In the genomic region with DNA sequence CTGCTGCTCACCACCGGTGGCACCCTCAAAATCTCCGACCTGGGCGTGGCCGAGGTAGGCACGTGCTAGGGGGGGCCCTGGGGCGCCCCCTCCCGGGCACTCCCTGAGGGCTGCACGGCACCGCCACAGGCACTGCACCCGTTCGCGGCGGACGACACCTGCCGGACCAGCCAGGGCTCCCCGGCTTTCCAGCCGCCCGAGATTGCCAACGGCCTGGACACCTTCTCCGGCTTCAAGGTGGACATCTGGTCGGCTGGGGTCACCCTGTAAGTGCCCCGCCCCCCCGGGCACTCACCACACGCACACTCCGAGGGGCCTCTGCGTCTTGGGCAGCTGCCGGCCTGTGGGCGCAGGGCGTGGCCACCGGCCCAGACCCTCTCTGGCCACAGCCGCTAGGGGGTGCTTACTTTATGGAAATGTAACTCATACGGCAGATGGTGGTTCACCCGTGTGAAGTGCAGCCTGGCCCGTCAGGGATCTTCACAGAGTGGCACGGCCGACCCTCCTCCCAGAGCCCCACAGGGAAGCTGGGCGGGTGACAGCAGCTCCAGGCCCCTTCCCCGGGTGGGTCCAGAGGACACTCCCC, we compare ENCODE assay signal across 22 cellular contexts. TPM values are rescaled to one million over a fixed set of nuclear protein-coding genes. Genes with fewer than 3 reads are reported as not detected.
DNase-seq lines count a peak whose midpoint lies in the region; ATAC-seq and TF ChIP-seq lines count a peak whose summit lies in the region.
"Had no signal": no experiment of that assay in that cellular context is flagged by ENCODE, and none has a peak within 500 bp of the region (broad histone marks: within the 10 kb centered on the region; RNA-seq: fewer than 3 reads in every experiment).

No MANE protein-coding gene starts in this region.

- peaks cover 11 to 14% of the 10 kb centered on the region in 2 donors for H3K36me3 Mint-ChIP-seq in stimulated activated naive B cell treated with anti-CD40 and anti-IgM and Interleukin-4, amounts not matched to agents 10 μg/mL and 1 μg/mL and 100 μg/mL, for 72 hours
- H3K36me3 Mint-ChIP-seq: memory B cell; natural killer cell treated with Interleukin-12 subunit alpha and Interleukin-12 subunit beta and Interleukin-15 and Interleukin-18, amount 100 ng/mL, for 72 hours had no signal

- H3K4me3 ChIP-seq in cardiac muscle cell (no peak overlapping the region), cardiac fibroblast (replicated peaks in 1 of 2; ENCODE audit: low read depth in 2 of 2, low read length in 2 of 2) (no peak overlapping the region)

- H3K36me3 ChIP-seq in cardiac muscle cell, result peaks cover 8% of the 10 kb centered on the region

- H3K4me1 Mint-ChIP-seq in stimulated activated naive B cell treated with anti-CD40 and anti-IgM and Interleukin-4, amounts not matched to agents 10 μg/mL and 1 μg/mL and 100 μg/mL, for 72 hours, result peaks cover 0 to 1% of the 10 kb centered on the region in 2 donors
- H3K4me1 Mint-ChIP-seq: activated naive CD8-positive, alpha-beta T cell treated with anti-CD3 and anti-CD28 coated beads, Interleukin-2, amount 50 U/mL, for 24 hours; stimulated activated effector memory CD8-positive, alpha-beta T cell treated with anti-CD3 and anti-CD28 coated beads, Interleukin-12 subunit alpha, Interleukin-12 subunit beta, amount 100 ng/mL, for 72 hours had no signal

- intact Hi-C loops in cardiac septum (cut with DNase I), result loop anchor here (2.0 kb wide), 1 partner anchor 18 kb away; a partner anchor contains a TSS
- intact Hi-C loops in sciatic nerve (cut with DNase I), result loop anchor here (1.0 kb wide), 1 partner anchor 220 kb away; a partner anchor contains a TSS

- no peak for DNase-seq in cardiac muscle cell (ENCODE audit: low read depth in 1 of 2, low spot score in 1 of 2)
- no peak for DNase-seq in cardiac septum (ENCODE audit: low spot score)
- DNase-seq in NCI-H82 (lab: John Stamatoyannopoulos, UW), result peak; percentile 75
- no peak for DNase-seq in cardiac fibroblast (ENCODE audit: low read depth in 2 of 2)
- no peak for DNase-seq in stimulated activated naive B cell treated with anti-CD40 and anti-IgM and Interleukin-4, amounts not matched to agents 10 μg/mL and 1 μg/mL and 100 μg/mL, for 72 hours
- no peak for DNase-seq in sciatic nerve (ENCODE audit: low spot score)
- DNase-seq in hippocampal formation (lab: John Stamatoyannopoulos, UW), result no peak
- DNase-seq in stimulated activated CD4-positive, alpha-beta T cell treated with anti-CD3 and anti-CD28 coated beads, Interleukin-2, amount 100 ng/mL, for 24 hours, result no peak
- DNase-seq: ACHN; activated CD4-positive, CD25-positive, alpha-beta regulatory T cell; activated naive CD8-positive, alpha-beta T cell treated with anti-CD3 and anti-CD28 coated beads, Interleukin-2, amount 50 U/mL, for 24 hours; CD4-positive, alpha-beta T cell; DND-41; NCI-H2029; NCI-H446 treated with DMSO at 0.1 percent for 48 hours; SIG-M5; stimulated activated CD4-positive, alpha-beta T cell treated with anti-CD3 and anti-CD28 coated beads, Interleukin-12 subunit alpha, Interleukin-12 subunit beta, amount 100 ng/mL, for 4 hours had no signal

- no peak overlapping the region for H3K4me3 Mint-ChIP-seq in stimulated activated naive B cell treated with anti-CD40 and anti-IgM and Interleukin-4, amounts not matched to agents 10 μg/mL and 1 μg/mL and 100 μg/mL, for 72 hours
- H3K4me3 Mint-ChIP-seq: activated naive CD8-positive, alpha-beta T cell treated with anti-CD3 and anti-CD28 coated beads, Interleukin-2, amount 50 U/mL, for 24 hours; CD4-positive, alpha-beta T cell; IgD-negative memory B cell; memory B cell; natural killer cell treated with Interleukin-12 subunit alpha and Interleukin-12 subunit beta and Interleukin-15 and Interleukin-18, amount 100 ng/mL, for 72 hours; stimulated activated effector memory CD8-positive, alpha-beta T cell treated with anti-CD3 and anti-CD28 coated beads, Interleukin-12 subunit alpha, Interleukin-12 subunit beta, amount 100 ng/mL, for 72 hours had no signal

- peak overlapping the region; percentile 25 for H3K27ac Mint-ChIP-seq in stimulated activated naive B cell treated with anti-CD40 and anti-IgM and Interleukin-4, amounts not matched to agents 10 μg/mL and 1 μg/mL and 100 μg/mL, for 72 hours
- H3K27ac Mint-ChIP-seq: activated naive CD8-positive, alpha-beta T cell treated with anti-CD3 and anti-CD28 coated beads, Interleukin-2, amount 50 U/mL, for 24 hours; CD4-positive, alpha-beta T cell; IgD-negative memory B cell; memory B cell; natural killer cell treated with Interleukin-12 subunit alpha and Interleukin-12 subunit beta and Interleukin-15 and Interleukin-18, amount 100 ng/mL, for 72 hours; progenitor cell of endocrine pancreas; stimulated activated effector memory CD8-positive, alpha-beta T cell treated with anti-CD3 and anti-CD28 coated beads, Interleukin-12 subunit alpha, Interleukin-12 subunit beta, amount 100 ng/mL, for 72 hours had no signal

- no peaks in the 10 kb centered on the region for H3K27me3 ChIP-seq in cardiac muscle cell

- H3K27ac ChIP-seq in cardiac muscle cell, result peak overlapping the region; percentile 2

- peaks cover 12% of the 10 kb centered on the region for H3K4me1 ChIP-seq in cardiac muscle cell (ENCODE audit: low read depth)

- ATAC-seq in stimulated activated naive B cell treated with anti-CD40 and anti-IgM and Interleukin-4, amounts not matched to agents 10 μg/mL and 1 μg/mL and 100 μg/mL, for 72 hours (replicated peaks), result no peak
- ATAC-seq in sciatic nerve, result no peak
- ATAC-seq: activated naive CD8-positive, alpha-beta T cell treated with anti-CD3 and anti-CD28 coated beads, Interleukin-2, amount 50 U/mL, for 24 hours; natural killer cell treated with Interleukin-12 subunit alpha and Interleukin-12 subunit beta and Interleukin-15 and Interleukin-18, amount 100 ng/mL, for 72 hours; stimulated activated effector memory CD8-positive, alpha-beta T cell treated with anti-CD3 and anti-CD28 coated beads, Interleukin-12 subunit alpha, Interleukin-12 subunit beta, amount 100 ng/mL, for 72 hours had no signal

- H3K9me3 ChIP-seq in cardiac muscle cell (ENCODE audit: low read depth), result no peaks in the 10 kb centered on the region

- no peaks in the 10 kb centered on the region for H3K27me3 Mint-ChIP-seq in stimulated activated naive B cell treated with anti-CD40 and anti-IgM and Interleukin-4, amounts not matched to agents 10 μg/mL and 1 μg/mL and 100 μg/mL, for 72 hours
- H3K27me3 Mint-ChIP-seq: activated naive CD8-positive, alpha-beta T cell treated with anti-CD3 and anti-CD28 coated beads, Interleukin-2, amount 50 U/mL, for 24 hours; CD4-positive, alpha-beta T cell; IgD-negative memory B cell; memory B cell; natural killer cell treated with Interleukin-12 subunit alpha and Interleukin-12 subunit beta and Interleukin-15 and Interleukin-18, amount 100 ng/mL, for 72 hours; progenitor cell of endocrine pancreas had no signal

- TF ChIP-seq CTCF in cardiac muscle cell (IDR thresholded peaks at IDR 0.05; ENCODE audit: low read depth, low read length) (peak; percentile 3), cardiac fibroblast (IDR thresholded peaks at IDR 0.05; ENCODE audit: low read depth, low read length) (peak; percentile 4)

- H3K9me3 Mint-ChIP-seq in stimulated activated naive B cell treated with anti-CD40 and anti-IgM and Interleukin-4, amounts not matched to agents 10 μg/mL and 1 μg/mL and 100 μg/mL, for 72 hours, result no peaks in the 10 kb centered on the region
- H3K9me3 Mint-ChIP-seq: activated naive CD8-positive, alpha-beta T cell treated with anti-CD3 and anti-CD28 coated beads, Interleukin-2, amount 50 U/mL, for 24 hours; CD4-positive, alpha-beta T cell; IgD-negative memory B cell; memory B cell; natural killer cell treated with Interleukin-12 subunit alpha and Interleukin-12 subunit beta and Interleukin-15 and Interleukin-18, amount 100 ng/mL, for 72 hours; stimulated activated effector memory CD8-positive, alpha-beta T cell treated with anti-CD3 and anti-CD28 coated beads, Interleukin-12 subunit alpha, Interleukin-12 subunit beta, amount 100 ng/mL, for 72 hours had no signal

RNA-seq across cellular contexts. Expression of a gene that starts 15.0 kb away (rescaled TPM):
- total RNA-seq in cardiac muscle cell (140 and 180 TPM in 2 replicates), cardiac septum (49.7 TPM), sciatic nerve (57.2 TPM)
- 122 and 154 TPM in 2 replicates for polyA plus RNA-seq in cardiac muscle cell

RNA-seq across cellular contexts. Expression of a gene that starts 17.3 kb away (rescaled TPM):
- total RNA-seq in cardiac muscle cell (21.1 and 29.1 TPM in 2 replicates), cardiac septum (1.9 TPM), sciatic nerve (2.9 TPM)
- 22.1 and 30.6 TPM in 2 replicates for polyA plus RNA-seq in cardiac muscle cell
- polyA plus RNA-seq: IgD-negative memory B cell had no signal

RNA-seq across cellular contexts. Expression of a gene that starts 21.0 kb away (rescaled TPM):
- total RNA-seq in cardiac muscle cell (188 and 355 TPM in 2 replicates), cardiac septum (486 TPM), sciatic nerve (90.9 TPM)
- polyA plus RNA-seq in cardiac muscle cell, result 505 and 638 TPM in 2 replicates

RNA-seq across cellular contexts. Expression of a gene that starts 27.8 kb away (rescaled TPM):
- total RNA-seq in cardiac muscle cell (45.6 and 89.2 TPM in 2 replicates), cardiac septum (97.5 TPM), sciatic nerve (117 TPM)
- 58.1 and 76.0 TPM in 2 replicates for polyA plus RNA-seq in cardiac muscle cell

RNA-seq across cellular contexts. Expression of a gene that starts 46.5 kb away (rescaled TPM):
- 23.0 and 28.5 TPM in 2 replicates for total RNA-seq in cardiac muscle cell
- polyA plus RNA-seq in cardiac muscle cell, result 6.8 and 11.8 TPM in 2 replicates
- total RNA-seq in cardiac septum, result 37.3 TPM
- total RNA-seq in sciatic nerve, result 131 TPM
